Comparison of ENCODE assay signal across 14 cellular contexts in genomic region chr13:75871059-75871458, GRCh38.
DNase-seq lines count a peak whose midpoint lies in the region; ATAC-seq, FAIRE-seq and TF ChIP-seq lines count a peak whose summit lies in the region.
"Had no signal": no experiment of that assay in that cellular context is flagged by ENCODE, and none has a peak within 500 bp of the region (broad histone marks: within the 10 kb centered on the region; RNA-seq: fewer than 3 reads in every experiment).

No MANE protein-coding gene starts in this region.

- H3K9ac ChIP-seq in endothelial cell of umbilical vein (replicated peaks; ENCODE audit: extremely low read depth, insufficient read depth, low read length) (no peak overlapping the region), skeletal muscle tissue (ENCODE audit: low read depth in 1 of 3, low read length in 3 of 3) (no peak overlapping the region)

- H3K4me1 Mint-ChIP-seq in T-helper 2 cell treated with Interferon-gamma antibody and Interleukin-4, amounts not matched to agents 5 μg/mL and 100 μg/mL, for 36 hours (ENCODE audit: low read depth): peaks cover 24% of the 10 kb centered on the region

- intact Hi-C loops in Panc1 (cut with micrococcal nuclease; ENCODE audit: unreplicated experiment) (loop anchor here (2.0 to 5.0 kb wide), 2 partner anchors 176 to 1031 kb away; no protein-coding TSS in a partner anchor), endothelial cell of umbilical vein (cut with micrococcal nuclease) (loop anchor here (5.0 to 10.0 kb wide), 3 partner anchors 109 to 304 kb away; no protein-coding TSS in a partner anchor)

- in situ Hi-C loops in Panc1 (cut with HindIII; ENCODE audit: low pct_unique_long_range_greater_than_20kb, low sequenced_read_pairs): no loop called here

- H2AFZ ChIP-seq in endothelial cell of umbilical vein (ENCODE audit: low read depth, low read length): peak overlapping the region; percentile 13

- CTCF ChIA-PET in Panc1 (lab: Charles Lee): interaction anchor here (1.5 kb wide), 1 partner anchor 175 kb away, joined by 4 read pairs; no protein-coding TSS in a partner anchor
- CTCF ChIA-PET in endothelial cell of umbilical vein (lab: Charles Lee): interaction anchor here (0.6 to 5.1 kb wide), 26 partner anchors 9 to 1131 kb away, joined by 3 to 134 read pairs (median 4); no protein-coding TSS in a partner anchor

- no peak for FAIRE-seq in endothelial cell of umbilical vein (lab: Jason Lieb, UNC)
- FAIRE-seq: TTC549 had no signal

- H3K4me1 ChIP-seq in Panc1 (ENCODE audit: control insufficient read depth, insufficient read depth, low read length): peaks cover under 1% of the 10 kb centered on the region; the same call in 1 of the 2 replicates
- H3K4me1 ChIP-seq in endothelial cell of umbilical vein (ENCODE audit: control insufficient read depth, extremely low read depth, insufficient read depth, low read length): peaks cover 4% of the 10 kb centered on the region
- H3K4me1 ChIP-seq in skeletal muscle tissue (ENCODE audit: control insufficient read depth in 3 of 3, insufficient read depth in 3 of 3, low read length in 3 of 3): no peaks in the 10 kb centered on the region
- H3K4me1 ChIP-seq: Peyer's patch had no signal

- dilution Hi-C loops in endothelial cell of umbilical vein (cut with MboI; ENCODE audit: extremely low pct_ligation_motif_present, low sequenced_read_pairs): no loop called here

- no peaks in the 10 kb centered on the region for H4K20me1 ChIP-seq in endothelial cell of umbilical vein (replicated peaks; ENCODE audit: control insufficient read depth, extremely low read depth, insufficient read depth, low read length)

- no peak for TF ChIP-seq POLR2A in endothelial cell of umbilical vein (IDR thresholded peaks at IDR 0.05; ENCODE audit: low read depth, low read length)

- no peaks in the 10 kb centered on the region for H3K36me3 Mint-ChIP-seq in T-helper 2 cell treated with Interferon-gamma antibody and Interleukin-4, amounts not matched to agents 5 μg/mL and 100 μg/mL, for 36 hours (ENCODE audit: low read depth)

- ATAC-seq in Panc1 (0 out of 2 replicates have a peak, but pooled peaks have one; percentile 53), HG02610 (IDR thresholded peaks at IDR 0.05; ENCODE audit: unreplicated experiment) (no peak), GM18909 (IDR thresholded peaks at IDR 0.05; ENCODE audit: poor library complexity, unreplicated experiment) (no peak)
- ATAC-seq in activated CD4-positive, CD25-positive, alpha-beta regulatory T cell treated with anti-CD3 and anti-CD28 coated beads, Interleukin-2, amount 50 U/mL, for 24 hours: no peak

- H3K4me3 Mint-ChIP-seq in T-helper 2 cell treated with Interferon-gamma antibody and Interleukin-4, amounts not matched to agents 5 μg/mL and 100 μg/mL, for 36 hours: peak overlapping the region; percentile 37
- H3K4me3 Mint-ChIP-seq: nephron progenitor cell had no signal

- no peaks in the 10 kb centered on the region for H3K9me1 ChIP-seq in endothelial cell of umbilical vein (replicated peaks; ENCODE audit: control insufficient read depth, extremely low read depth, insufficient read depth, low read length)

- H3K4me3 ChIP-seq in Panc1 (ENCODE audit: low read depth in 2 of 2, low read length in 2 of 2): peak overlapping the region; percentile 44 to 65
- peak overlapping the region in 1 of 3 experiments; percentile 74 for H3K4me3 ChIP-seq in endothelial cell of umbilical vein (replicated peaks in 1 of 3; ENCODE audit: insufficient read depth in 1 of 3, low read depth in 1 of 3, low read length in 3 of 3)
- H3K4me3 ChIP-seq in skeletal muscle tissue (ENCODE audit: low read length in 3 of 3): peak overlapping the region in 2 of 3 donors; percentile 59 to 63

- H3K9me3 ChIP-seq in Panc1 (ENCODE audit: control insufficient read depth, insufficient read depth, low read depth, low read length) (no peaks in the 10 kb centered on the region), endothelial cell of umbilical vein (replicated peaks; ENCODE audit: control insufficient read depth, insufficient read depth, low read length) (no peaks in the 10 kb centered on the region), skeletal muscle tissue (ENCODE audit: control insufficient read depth in 3 of 3, low read length in 3 of 3) (no peaks in the 10 kb centered on the region)
- H3K9me3 ChIP-seq: Peyer's patch had no signal

- H3K4me2 ChIP-seq in endothelial cell of umbilical vein (ENCODE audit: insufficient read depth, low read length): peak overlapping the region; percentile 87

- H3K27me3 ChIP-seq in Panc1 (ENCODE audit: control insufficient read depth, insufficient read depth, low read length): no peaks in the 10 kb centered on the region
- peaks cover 0 to 2% of the 10 kb centered on the region in 2 experiments for H3K27me3 ChIP-seq in endothelial cell of umbilical vein (ENCODE audit: control insufficient read depth in 2 of 2, insufficient read depth in 2 of 2, low read length in 2 of 2)
- H3K27me3 ChIP-seq in skeletal muscle tissue (ENCODE audit: control insufficient read depth in 3 of 3, insufficient read depth in 3 of 3, low read length in 3 of 3): no peaks in the 10 kb centered on the region
- H3K27me3 ChIP-seq: Peyer's patch had no signal

- TF ChIP-seq CTCF in Panc1 (IDR thresholded peaks at IDR 0.05): no peak
- no peak for TF ChIP-seq CTCF in endothelial cell of umbilical vein (IDR thresholded peaks at IDR 0.05; ENCODE audit: extremely low read depth in 1 of 2, insufficient read depth in 1 of 2, low read depth in 1 of 2, low read length in 2 of 2)

- DNase-seq in T-helper 2 cell treated with Interferon-gamma antibody and Interleukin-4, amounts not matched to agents 5 μg/mL and 100 μg/mL, for 36 hours (ENCODE audit: low spot score): no peak
- DNase-seq in T-helper 2 cell (no peak), Panc1 (ENCODE audit: low read depth, low spot score) (no peak), endothelial cell of umbilical vein (ENCODE audit: low read depth, low spot score) (no peak)
- DNase-seq: effector CD8-positive, alpha-beta T cell; left cardiac atrium; NCI-H2081 treated with DMSO at 0.1 percent for 48 hours; nephron progenitor cell; Peyer's patch had no signal

- H3K27ac ChIP-seq in Panc1 (ENCODE audit: low read length) (no peak overlapping the region), endothelial cell of umbilical vein (ENCODE audit: insufficient read depth, low read depth, low read length) (no peak overlapping the region), skeletal muscle tissue (ENCODE audit: low read depth, low read length) (no peak overlapping the region)

- POLR2A ChIA-PET in Panc1 (lab: Charles Lee) (no interaction called here), endothelial cell of umbilical vein (lab: Charles Lee) (no interaction called here)

- no peaks in the 10 kb centered on the region for H3K9me3 Mint-ChIP-seq in T-helper 2 cell treated with Interferon-gamma antibody and Interleukin-4, amounts not matched to agents 5 μg/mL and 100 μg/mL, for 36 hours
- H3K9me3 Mint-ChIP-seq: nephron progenitor cell had no signal

- no peaks in the 10 kb centered on the region for H3K79me2 ChIP-seq in endothelial cell of umbilical vein (ENCODE audit: control insufficient read depth, insufficient read depth, low read length)

- H3K27me3 Mint-ChIP-seq in T-helper 2 cell treated with Interferon-gamma antibody and Interleukin-4, amounts not matched to agents 5 μg/mL and 100 μg/mL, for 36 hours (ENCODE audit: low read depth): peaks cover 14% of the 10 kb centered on the region

- no peaks in the 10 kb centered on the region for H3K36me3 ChIP-seq in Panc1 (ENCODE audit: control insufficient read depth, insufficient read depth, low read length)
- no peaks in the 10 kb centered on the region for H3K36me3 ChIP-seq in endothelial cell of umbilical vein (ENCODE audit: control insufficient read depth in 2 of 2, extremely low read depth in 1 of 2, insufficient read depth in 2 of 2, low read length in 2 of 2)
- no peaks in the 10 kb centered on the region for H3K36me3 ChIP-seq in skeletal muscle tissue (ENCODE audit: control insufficient read depth in 3 of 3, insufficient read depth in 3 of 3, low read length in 3 of 3)
- H3K36me3 ChIP-seq: Peyer's patch had no signal

- H3K27ac Mint-ChIP-seq in T-helper 2 cell treated with Interferon-gamma antibody and Interleukin-4, amounts not matched to agents 5 μg/mL and 100 μg/mL, for 36 hours: no peak overlapping the region

- BruUV-seq in Panc1 (replicated peaks; lab: Mats Ljungman, UMichigan) (no TSS peak), endothelial cell of umbilical vein (replicated peaks; lab: Mats Ljungman, UMichigan) (no TSS peak)

TF ChIP-seq in endothelial cell of umbilical vein, 7 proteins besides CTCF, POLR2A, EP300 and RAD21:
- no peak for TF ChIP-seq GATA2 (IDR thresholded peaks at IDR 0.05; ENCODE audit: insufficient read depth, insufficient read length, low read depth, low read length)
- no peak for TF ChIP-seq POLR2AphosphoS5 (IDR thresholded peaks at IDR 0.05; ENCODE audit: insufficient read depth, low read depth, low read length)
- TF ChIP-seq MAX (IDR thresholded peaks at IDR 0.05; ENCODE audit: insufficient read depth, insufficient read length): no peak
- no peak for TF ChIP-seq MYC (IDR thresholded peaks at IDR 0.05; ENCODE audit: low read depth, low read length)
- TF ChIP-seq EZH2 (IDR thresholded peaks at IDR 0.05; ENCODE audit: borderline replicate concordance, low read depth, low read length, severe bottlenecking): no peak
- TF ChIP-seq FOS (IDR thresholded peaks at IDR 0.05; ENCODE audit: borderline replicate concordance, insufficient read depth, low read length): no peak
- no peak for TF ChIP-seq JUN (IDR thresholded peaks at IDR 0.05; ENCODE audit: borderline replicate concordance, insufficient read depth, insufficient read length, low read depth)
TF ChIP-seq in endothelial cell of umbilical vein: peak in this region for 0.
